In genomic region chr13:99501952-99502310, GRCh38 we compare ENCODE assay signal across 8 cellular contexts. TPM values are rescaled to one million over a fixed set of nuclear protein-coding genes. Genes with fewer than 3 reads are reported as not detected.
DNase-seq lines count a peak whose midpoint lies in the region; ATAC-seq, FAIRE-seq and TF ChIP-seq lines count a peak whose summit lies in the region.

No MANE protein-coding gene starts in this region.

- H3K79me2 ChIP-seq in keratinocyte (ENCODE audit: control insufficient read depth, insufficient read depth, low read length): peaks cover 56% of the 10 kb centered on the region

- H3K9me3 ChIP-seq in keratinocyte (ENCODE audit: control insufficient read depth, low read depth, low read length): no peaks in the 10 kb centered on the region

- H2AFZ ChIP-seq in keratinocyte (ENCODE audit: control insufficient read depth, low read length): peak overlapping the region; percentile 94

- H3K4me2 ChIP-seq in keratinocyte (ENCODE audit: control insufficient read depth, extremely low read depth, insufficient read depth, low read depth, low read length): peak overlapping the region; percentile 85

- DNase-seq in GM12865 (ENCODE audit: low read depth) (peak; percentile 43), OCI-M1 (lab: John Stamatoyannopoulos, UW) (peak; percentile 60), astrocyte of the hippocampus (ENCODE audit: low read depth, low spot score) (peak; percentile 47), keratinocyte (ENCODE audit: low read depth, low spot score) (no peak), NCI-H187 treated with DMSO at 0.1 percent for 48 hours (lab: John Stamatoyannopoulos, UW) (no peak), islet precursor cell (no peak), ureter (ENCODE audit: low spot score) (no peak)

- H4K20me1 ChIP-seq in keratinocyte (ENCODE audit: control insufficient read depth, extremely low read depth, insufficient read depth, low read length): no peaks in the 10 kb centered on the region

- peak overlapping the region; percentile 95 for H3K9ac ChIP-seq in keratinocyte (ENCODE audit: control insufficient read depth, extremely low read depth, insufficient read depth, low read length)

- H3K27ac Mint-ChIP-seq in stimulated activated memory B cell treated with anti-CD40 and anti-IgM and Interleukin-4, amounts not matched to agents 10 μg/mL and 1 μg/mL and 100 μg/mL, for 72 hours: peak overlapping the region; percentile 90

- dilution Hi-C loops in keratinocyte (cut with MboI; ENCODE audit: extremely low pct_ligation_motif_present, low sequenced_read_pairs): no loop called here

- H3K27ac ChIP-seq in keratinocyte (ENCODE audit: control insufficient read depth, insufficient read depth, low read length): peak overlapping the region; percentile 87

- no peaks in the 10 kb centered on the region for H3K36me3 Mint-ChIP-seq in stimulated activated memory B cell treated with anti-CD40 and anti-IgM and Interleukin-4, amounts not matched to agents 10 μg/mL and 1 μg/mL and 100 μg/mL, for 72 hours

- no peaks in the 10 kb centered on the region for H3K36me3 ChIP-seq in keratinocyte (ENCODE audit: control insufficient read depth in 2 of 2, extremely low read depth in 1 of 2, insufficient read depth in 2 of 2, low read length in 2 of 2)

- peaks cover 42% of the 10 kb centered on the region for H3K4me1 ChIP-seq in keratinocyte (ENCODE audit: control insufficient read depth, extremely low read depth, insufficient read depth, low read length)

- H3K4me1 Mint-ChIP-seq in stimulated activated memory B cell treated with anti-CD40 and anti-IgM and Interleukin-4, amounts not matched to agents 10 μg/mL and 1 μg/mL and 100 μg/mL, for 72 hours: peaks cover 75% of the 10 kb centered on the region

- H3K27me3 ChIP-seq in keratinocyte (ENCODE audit: control insufficient read depth, extremely low read depth, insufficient read depth, low read length): no peaks in the 10 kb centered on the region

- no peak for ATAC-seq in stimulated activated memory B cell treated with anti-CD40 and anti-IgM and Interleukin-4, amounts not matched to agents 10 μg/mL and 1 μg/mL and 100 μg/mL, for 72 hours

- TF ChIP-seq CTCF in GM12865 (IDR thresholded peaks at IDR 0.05; ENCODE audit: insufficient read depth, low read depth, low read length, missing control alignments) (no peak), keratinocyte (optimal IDR thresholded peaks at IDR 0.05 in 1 of 3, IDR thresholded peaks at IDR 0.05 in 1 of 3, conservative IDR thresholded peaks at IDR 0.05 in 1 of 3; ENCODE audit: extremely low read depth in 1 of 3, insufficient read depth in 2 of 3, low read length in 3 of 3) (no peak)

- H3K9me3 Mint-ChIP-seq in stimulated activated memory B cell treated with anti-CD40 and anti-IgM and Interleukin-4, amounts not matched to agents 10 μg/mL and 1 μg/mL and 100 μg/mL, for 72 hours: peaks cover 6% of the 10 kb centered on the region

- FAIRE-seq in keratinocyte (lab: Jason Lieb, UNC): no peak

- H3K4me3 ChIP-seq in GM12865 (ENCODE audit: low read depth, low read length): peak overlapping the region; percentile 74
- H3K4me3 ChIP-seq in keratinocyte (ENCODE audit: control insufficient read depth in 2 of 3, extremely low read depth in 1 of 3, insufficient read depth in 2 of 3, low read depth in 1 of 3, low read length in 3 of 3): peak overlapping the region; percentile 87 to 97 (median 93)

- no peaks in the 10 kb centered on the region for H3K27me3 Mint-ChIP-seq in stimulated activated memory B cell treated with anti-CD40 and anti-IgM and Interleukin-4, amounts not matched to agents 10 μg/mL and 1 μg/mL and 100 μg/mL, for 72 hours

- H3K9me1 ChIP-seq in keratinocyte (ENCODE audit: control insufficient read depth, extremely low read depth, insufficient read depth, low read length): no peaks in the 10 kb centered on the region

- peak overlapping the region; percentile 91 for H3K4me3 Mint-ChIP-seq in stimulated activated memory B cell treated with anti-CD40 and anti-IgM and Interleukin-4, amounts not matched to agents 10 μg/mL and 1 μg/mL and 100 μg/mL, for 72 hours

RNA-seq across cellular contexts. Expression of gene TM9SF2, which starts 0.7 kb away (rescaled TPM):
- polyA plus RNA-seq in keratinocyte: 96.5 to 134 TPM (median 102 TPM) in 3 replicates
- 149 TPM for polyA plus RNA-seq in keratinocyte (2011; ENCODE audit: low read depth)
- 39.7 and 80.6 TPM in 2 replicates for polyA plus RNA-seq in keratinocyte (2011; cell fraction: cytosol; rRNA removed)
- 141 and 213 TPM in 2 replicates for polyA plus RNA-seq in keratinocyte (2011; cell fraction: nucleus; rRNA removed)
- 62.0 and 78.9 TPM in 2 replicates for polyA plus RNA-seq in keratinocyte (2012; ENCODE audit: low replicate concordance)
- polyA minus RNA-seq in keratinocyte: 35.7 to 154 TPM (median 114 TPM) in 3 replicates
- polyA minus RNA-seq in keratinocyte (2011; cell fraction: cytosol; rRNA and poly(A)+ RNA removed): 109 TPM
- polyA minus RNA-seq in keratinocyte (2011; cell fraction: nucleus; rRNA and poly(A)+ RNA removed): 148 and 216 TPM in 2 replicates
- total RNA-seq in ureter: 121 TPM

Comparison
In these comparisons a context has a peak if more than half of its experiments do, and no peak if none do; other contexts are left out.
1. DNase-seq: peak in GM12865 (single experiment), OCI-M1 (single experiment) and astrocyte of the hippocampus (single experiment); none in keratinocyte (single experiment), NCI-H187 treated with DMSO at 0.1 percent for 48 hours (single experiment), islet precursor cell (single experiment) and ureter (single experiment).